In the genomic region with DNA sequence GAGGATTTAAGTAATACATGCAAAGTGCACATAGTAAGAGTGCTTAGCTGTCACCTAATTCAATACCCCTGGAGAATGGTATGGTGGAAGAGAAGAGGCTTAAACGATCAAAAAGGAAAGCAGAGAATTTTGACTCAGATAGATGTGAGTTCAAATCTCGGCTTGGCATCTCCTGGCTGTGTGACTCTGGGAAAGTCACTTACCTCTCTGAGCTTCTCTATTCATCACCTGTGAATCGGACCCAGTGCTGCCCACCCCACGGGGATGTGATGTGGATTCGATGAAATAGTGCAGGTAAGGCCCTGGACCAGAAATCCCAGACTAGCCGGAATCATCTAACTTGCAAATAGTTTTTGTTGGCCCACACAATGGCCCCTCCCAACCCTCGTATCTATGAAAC, we compare ENCODE assay signal across 18 cellular contexts. TPM values are rescaled to one million over a fixed set of nuclear protein-coding genes. Genes with fewer than 3 reads are reported as not detected.
DNase-seq lines count a peak whose midpoint lies in the region; ATAC-seq and TF ChIP-seq lines count a peak whose summit lies in the region.
"Had no signal": no experiment of that assay in that cellular context is flagged by ENCODE, and none has a peak within 500 bp of the region (broad histone marks: within the 10 kb centered on the region; RNA-seq: fewer than 3 reads in every experiment).

No MANE protein-coding gene starts in this region.

- CTCF ChIA-PET in CD8-positive, alpha-beta T cell (lab: Charles Lee), result interaction anchor here (1.1 to 1.5 kb wide), 2 partner anchors 107 to 130 kb away, joined by 4 read pairs; no protein-coding TSS in a partner anchor

- peaks cover 8% of the 10 kb centered on the region for H3K36me3 Mint-ChIP-seq in T-helper 1 cell treated with Interleukin-12 subunit alpha and Interleukin-12 subunit beta and Interleukin-4 antibody, amounts not matched to agents 30 μg/mL and 1 μg/mL, for 36 hours (ENCODE audit: low read depth)
- H3K36me3 Mint-ChIP-seq in CD8-positive, alpha-beta T cell, result peaks cover 3% of the 10 kb centered on the region
- peaks cover 15% of the 10 kb centered on the region for H3K36me3 Mint-ChIP-seq in activated T-helper 2 cell treated with anti-CD3 and anti-CD28 coated beads, Interferon-gamma antibody, Interleukin-2, Interleukin-4, amounts not matched to agents 10 μg/mL and 5 μg/mL and 100 μg/mL, durations not matched to agents 14 hours and 24 hours and 36 hours (ENCODE audit: low read depth)
- H3K36me3 Mint-ChIP-seq in nephron (ENCODE audit: low read depth), result peaks cover 3% of the 10 kb centered on the region

- no peaks in the 10 kb centered on the region for H3K36me3 ChIP-seq in CD8-positive, alpha-beta T cell (ENCODE audit: insufficient read depth, low read length)
- H3K36me3 ChIP-seq: SJCRH30 had no signal

- intact Hi-C loops in CD8-positive, alpha-beta T cell (cut with DNase I, micrococcal nuclease), result loop anchor here in 1 of 2 experiments (2.0 kb wide), 1 partner anchor 97 kb away; a partner anchor contains a TSS
- intact Hi-C loops in activated T-helper 2 cell treated with anti-CD3 and anti-CD28 coated beads, Interferon-gamma antibody, Interleukin-2, Interleukin-4, amounts not matched to agents 10 μg/mL and 5 μg/mL and 100 μg/mL, durations not matched to agents 14 hours and 24 hours and 36 hours (cut with micrococcal nuclease), result no loop called here
- intact Hi-C loops in cardiac septum (cut with DNase I), result no loop called here

- DNase-seq in T-helper 1 cell (no peak), activated gamma-delta T cell (lab: John Stamatoyannopoulos, UW) (no peak), cardiac septum (ENCODE audit: low spot score) (no peak)
- no peak for DNase-seq in CD8-positive, alpha-beta T cell
- no peak for DNase-seq in activated T-helper 2 cell treated with anti-CD3 and anti-CD28 coated beads, Interferon-gamma antibody, Interleukin-2, Interleukin-4, amounts not matched to agents 10 μg/mL and 5 μg/mL and 100 μg/mL, durations not matched to agents 14 hours and 24 hours and 36 hours (ENCODE audit: low spot score)
- DNase-seq: BE2C, H9, KG1, NCI-H1417 treated with DMSO at 0.1 percent for 48 hours, NCI-H2029, NCI-H2171, NCI-H748 treated with DMSO at 0.1 percent for 48 hours, SJCRH30 had no signal

- H3K27ac Mint-ChIP-seq in T-helper 1 cell treated with Interleukin-12 subunit alpha and Interleukin-12 subunit beta and Interleukin-4 antibody, amounts not matched to agents 30 μg/mL and 1 μg/mL, for 36 hours, result no peak overlapping the region
- no peak overlapping the region for H3K27ac Mint-ChIP-seq in CD8-positive, alpha-beta T cell
- H3K27ac Mint-ChIP-seq in activated T-helper 2 cell treated with anti-CD3 and anti-CD28 coated beads, Interferon-gamma antibody, Interleukin-2, Interleukin-4, amounts not matched to agents 10 μg/mL and 5 μg/mL and 100 μg/mL, durations not matched to agents 14 hours and 24 hours and 36 hours, result no peak overlapping the region
- H3K27ac Mint-ChIP-seq in nephron, result no peak overlapping the region
- H3K27ac Mint-ChIP-seq: H9 had no signal

- H3K4me1 ChIP-seq in CD8-positive, alpha-beta T cell (ENCODE audit: insufficient read depth, low read length), result peaks cover 32% of the 10 kb centered on the region

- TF ChIP-seq CTCF in CD8-positive, alpha-beta T cell (IDR thresholded peaks at IDR 0.05), result no peak
- no peak for TF ChIP-seq CTCF in nephron (IDR thresholded peaks at IDR 0.05; ENCODE audit: unreplicated experiment in 3 of 3)

- ATAC-seq in CD8-positive, alpha-beta T cell, result no peak
- ATAC-seq in HG03045 (IDR thresholded peaks at IDR 0.05; ENCODE audit: unreplicated experiment), result no peak

- peaks cover 35% of the 10 kb centered on the region for H3K4me1 Mint-ChIP-seq in T-helper 1 cell treated with Interleukin-12 subunit alpha and Interleukin-12 subunit beta and Interleukin-4 antibody, amounts not matched to agents 30 μg/mL and 1 μg/mL, for 36 hours (ENCODE audit: low read depth)
- H3K4me1 Mint-ChIP-seq in CD8-positive, alpha-beta T cell (ENCODE audit: low read depth), result peaks cover 38% of the 10 kb centered on the region
- H3K4me1 Mint-ChIP-seq in activated T-helper 2 cell treated with anti-CD3 and anti-CD28 coated beads, Interferon-gamma antibody, Interleukin-2, Interleukin-4, amounts not matched to agents 10 μg/mL and 5 μg/mL and 100 μg/mL, durations not matched to agents 14 hours and 24 hours and 36 hours (ENCODE audit: low read depth), result peaks cover 32% of the 10 kb centered on the region
- peaks cover 22% of the 10 kb centered on the region for H3K4me1 Mint-ChIP-seq in nephron

- H3K4me3 ChIP-seq in CD8-positive, alpha-beta T cell (ENCODE audit: low read depth, low read length), result no peak overlapping the region
- H3K4me3 ChIP-seq: SJCRH30 had no signal

- no peaks in the 10 kb centered on the region for H3K27me3 ChIP-seq in CD8-positive, alpha-beta T cell (ENCODE audit: insufficient read depth, low read length)
- H3K27me3 ChIP-seq: BE2C, SJCRH30 had no signal

- H3K9me3 ChIP-seq in CD8-positive, alpha-beta T cell (ENCODE audit: low read length), result no peaks in the 10 kb centered on the region
- H3K9me3 ChIP-seq: BE2C, SJCRH30 had no signal

- H3K4me3 Mint-ChIP-seq in T-helper 1 cell treated with Interleukin-12 subunit alpha and Interleukin-12 subunit beta and Interleukin-4 antibody, amounts not matched to agents 30 μg/mL and 1 μg/mL, for 36 hours, result peak overlapping the region; percentile 27
- H3K4me3 Mint-ChIP-seq in CD8-positive, alpha-beta T cell, result peak overlapping the region; percentile 27
- H3K4me3 Mint-ChIP-seq in activated T-helper 2 cell treated with anti-CD3 and anti-CD28 coated beads, Interferon-gamma antibody, Interleukin-2, Interleukin-4, amounts not matched to agents 10 μg/mL and 5 μg/mL and 100 μg/mL, durations not matched to agents 14 hours and 24 hours and 36 hours (ENCODE audit: low read depth), result peak overlapping the region; percentile 23
- peak overlapping the region; percentile 41 to 96 (median 93) for H3K4me3 Mint-ChIP-seq in nephron

- POLR2A ChIA-PET in CD8-positive, alpha-beta T cell (lab: Charles Lee), result interaction anchor here (3.1 kb wide), 1 partner anchor 98 kb away, joined by 12 read pairs; a partner anchor contains a TSS

- H3K9me3 Mint-ChIP-seq in T-helper 1 cell treated with Interleukin-12 subunit alpha and Interleukin-12 subunit beta and Interleukin-4 antibody, amounts not matched to agents 30 μg/mL and 1 μg/mL, for 36 hours, result no peaks in the 10 kb centered on the region
- H3K9me3 Mint-ChIP-seq in CD8-positive, alpha-beta T cell, result no peaks in the 10 kb centered on the region
- no peaks in the 10 kb centered on the region for H3K9me3 Mint-ChIP-seq in activated T-helper 2 cell treated with anti-CD3 and anti-CD28 coated beads, Interferon-gamma antibody, Interleukin-2, Interleukin-4, amounts not matched to agents 10 μg/mL and 5 μg/mL and 100 μg/mL, durations not matched to agents 14 hours and 24 hours and 36 hours
- no peaks in the 10 kb centered on the region for H3K9me3 Mint-ChIP-seq in nephron
- H3K9me3 Mint-ChIP-seq: H9 had no signal

- H3K27me3 Mint-ChIP-seq in T-helper 1 cell treated with Interleukin-12 subunit alpha and Interleukin-12 subunit beta and Interleukin-4 antibody, amounts not matched to agents 30 μg/mL and 1 μg/mL, for 36 hours (ENCODE audit: low read depth), result no peaks in the 10 kb centered on the region
- H3K27me3 Mint-ChIP-seq in CD8-positive, alpha-beta T cell (ENCODE audit: low read depth), result no peaks in the 10 kb centered on the region
- H3K27me3 Mint-ChIP-seq in activated T-helper 2 cell treated with anti-CD3 and anti-CD28 coated beads, Interferon-gamma antibody, Interleukin-2, Interleukin-4, amounts not matched to agents 10 μg/mL and 5 μg/mL and 100 μg/mL, durations not matched to agents 14 hours and 24 hours and 36 hours (ENCODE audit: low read depth), result no peaks in the 10 kb centered on the region
- H3K27me3 Mint-ChIP-seq in nephron (ENCODE audit: low read depth), result peaks cover 3% of the 10 kb centered on the region

- H3K27ac ChIP-seq in CD8-positive, alpha-beta T cell (ENCODE audit: low read depth, low read length), result no peak overlapping the region
- H3K27ac ChIP-seq: 22Rv1, RWPE1, SJCRH30 had no signal

RNA-seq across cellular contexts. Expression of a gene that starts 1.8 kb away (rescaled TPM):
- total RNA-seq in CD8-positive, alpha-beta T cell, result 1 to 10 TPM; 7.8 to 7.9 TPM
- total RNA-seq in activated T-helper 2 cell treated with anti-CD3 and anti-CD28 coated beads, Interferon-gamma antibody, Interleukin-2, Interleukin-4, amounts not matched to agents 10 μg/mL and 5 μg/mL and 100 μg/mL, durations not matched to agents 14 hours and 24 hours and 36 hours, result 39.4 TPM in 2 replicates
- total RNA-seq in cardiac septum, result 28.0 TPM

Comparison
In these comparisons a context has a peak if more than half of its experiments do, and no peak if none do; other contexts are left out.
1. H3K4me3 Mint-ChIP-seq: peak in every context shown above with its lines; median percentile 93 in nephron; 27 in T-helper 1 cell treated with Interleukin-12 subunit alpha and Interleukin-12 subunit beta and Interleukin-4 antibody, amounts not matched to agents 30 μg/mL and 1 μg/mL, for 36 hours; 27 in CD8-positive, alpha-beta T cell; 23 in activated T-helper 2 cell treated with anti-CD3 and anti-CD28 coated beads, Interferon-gamma antibody, Interleukin-2, Interleukin-4, amounts not matched to agents 10 μg/mL and 5 μg/mL and 100 μg/mL, durations not matched to agents 14 hours and 24 hours and 36 hours.